30 cellular contexts compared by ENCODE assay signal in the genomic region with DNA sequence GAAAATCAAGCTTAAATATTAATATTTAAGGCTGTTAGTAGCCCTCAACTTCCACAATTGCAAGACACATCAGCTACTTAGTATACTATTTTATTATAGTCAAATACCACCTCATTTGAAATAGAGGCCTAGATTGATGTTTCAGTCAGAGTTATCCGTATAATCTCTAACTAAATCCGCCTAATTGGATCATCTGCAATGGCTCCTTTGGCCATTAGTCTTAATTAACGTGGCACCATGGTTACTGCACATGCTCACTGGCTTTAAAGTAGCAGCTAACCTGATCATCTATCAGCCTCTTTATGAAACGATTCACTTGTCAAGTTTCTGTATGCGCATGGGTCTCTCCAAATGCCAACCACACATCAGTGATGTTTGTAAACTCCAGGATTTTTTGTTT.
"Had no signal": no experiment of that assay in that cellular context is flagged by ENCODE, and none has a peak within 500 bp of the region (broad histone marks: within the 10 kb centered on the region; RNA-seq: fewer than 3 reads in every experiment).

No MANE protein-coding gene starts in this region.

- ATAC-seq: activated CD8-positive, alpha-beta T cell treated with anti-CD3 and anti-CD28 coated beads for 36 hours; activated T-cell treated with anti-CD3 and anti-CD28 coated beads, Interleukin-2, amount 50 U/mL, for 72 hours; activated T-helper 17 cell treated with anti-CD3 and anti-CD28 coated beads, Interleukin-2, amount 50 U/mL, for 72 hours; T-cell; T-helper 17 cell had no signal

- DNase-seq: activated CD4-positive, alpha-beta T cell treated with anti-CD3 and anti-CD28 coated beads for 1 hour; activated CD4-positive, alpha-beta T cell treated with anti-CD3 and anti-CD28 coated beads for 48 hours; activated CD4-positive, alpha-beta T cell treated with anti-CD3 and anti-CD28 coated beads, Interleukin-2, amount 50 U/mL, for 4 hours; activated CD4-positive, CD25-positive, alpha-beta regulatory T cell; activated CD8-positive, alpha-beta T cell treated with anti-CD3 and anti-CD28 coated beads for 36 hours; activated effector memory CD4-positive, alpha-beta T cell treated with anti-CD3 and anti-CD28 coated beads, Interleukin-2, amount 50 U/mL, for 16 hours; activated naive CD4-positive, alpha-beta T cell; activated naive CD4-positive, alpha-beta T cell treated with anti-CD3 and anti-CD28 coated beads, Interleukin-2, amount 50 U/mL, for 16 hours; activated naive CD8-positive, alpha-beta T cell treated with anti-CD3 and anti-CD28 coated beads for 36 hours; activated T-cell treated with anti-CD3 and anti-CD28 coated beads, Interleukin-2, amount 50 U/mL, for 1 hour; activated T-cell treated with anti-CD3 and anti-CD28 coated beads, Interleukin-2, amount 50 U/mL, for 72 hours; amniotic stem cell; aorta; brain microvascular endothelial cell; central memory CD4-positive, alpha-beta T cell; MM.1S; MV-4-11; NCI-H1092; NCI-H1436 treated with DMSO at 0.1 percent for 48 hours; NCI-H1694 treated with DMSO at 0.1 percent for 48 hours; NCI-H2029; NCI-H345; NCI-H526 treated with DMSO at 0.1 percent for 48 hours; NK-92 treated with Interleukin-12 subunit alpha and Interleukin-12 subunit beta, amount 100 ng/mL, for 24 hours; PC-9; Right ventricle myocardium superior; T-cell; T-helper 17 cell had no signal

- H3K36me3 ChIP-seq: brain microvascular endothelial cell had no signal

- H3K27ac ChIP-seq: brain microvascular endothelial cell, PC-9 had no signal

- H3K27me3 ChIP-seq: brain microvascular endothelial cell had no signal

- H3K4me3 ChIP-seq: PC-9, SK-N-MC had no signal
